ENCODE assay signal across 8 cellular contexts in genomic region chr2:201157694-201158093, GRCh38. TPM values are rescaled to one million over a fixed set of nuclear protein-coding genes. Genes with fewer than 3 reads are reported as not detected.
DNase-seq lines count a peak whose midpoint lies in the region; ATAC-seq and TF ChIP-seq lines count a peak whose summit lies in the region.

No MANE protein-coding gene starts in this region.

- no peaks in the 10 kb centered on the region for H3K9me3 Mint-ChIP-seq in HFFc6

- peaks cover 72% of the 10 kb centered on the region for H3K36me3 ChIP-seq in OCI-LY3 (replicated peaks; ENCODE audit: low read depth, low read length)
- H3K36me3 ChIP-seq in gastrocnemius medialis = peaks cover 10 to 96% of the 10 kb centered on the region in 2 donors

- no peak for ATAC-seq in gastrocnemius medialis

- H3K9me3 ChIP-seq in OCI-LY3 (ENCODE audit: insufficient read depth, low read length) = 0 out of 2 replicates have a peak, but pooled peaks cover under 1% of the 10 kb centered on the region
- no peaks in the 10 kb centered on the region for H3K9me3 ChIP-seq in gastrocnemius medialis

- in situ Hi-C loops in gastrocnemius medialis (cut with MboI; ENCODE audit: low sequenced_read_pairs in 4 of 4) = no loop called here

- peak overlapping the region; percentile 27; the same call in 1 of the 2 replicates for H3K4me3 ChIP-seq in OCI-LY3 (ENCODE audit: low read length)
- no peak overlapping the region for H3K4me3 ChIP-seq in gastrocnemius medialis

- H2AFZ ChIP-seq in OCI-LY3 (ENCODE audit: low read depth, low read length) = no peak overlapping the region

- H3K36me3 Mint-ChIP-seq in HFFc6 (ENCODE audit: low read depth) = peaks cover 49% of the 10 kb centered on the region

- H3K9ac ChIP-seq in OCI-LY3 (ENCODE audit: low read length) = peak overlapping the region; percentile 50

- peaks cover 3% of the 10 kb centered on the region for H3K27me3 Mint-ChIP-seq in HFFc6 (ENCODE audit: insufficient read depth)

- H4K20me1 ChIP-seq in OCI-LY3 (ENCODE audit: insufficient read depth, low read length) = peaks cover 41% of the 10 kb centered on the region

- no peaks in the 10 kb centered on the region for H3K27me3 ChIP-seq in OCI-LY3 (ENCODE audit: low read depth, low read length)
- H3K27me3 ChIP-seq in gastrocnemius medialis = no peaks in the 10 kb centered on the region

- H3K79me2 ChIP-seq in OCI-LY3 (ENCODE audit: low read length) = peaks cover 79% of the 10 kb centered on the region

- DNase-seq in EH (ENCODE audit: low read depth) (peak; percentile 46), HFFc6 (peak; percentile 58), erythroblast (lab: John Stamatoyannopoulos, UW) (peak; percentile 44 to 49), gastrocnemius medialis (no peak), NCI-H2171 (lab: John Stamatoyannopoulos, UW) (no peak), DMS79 treated with DMSO at 0.1 percent for 48 hours (lab: John Stamatoyannopoulos, UW) (no peak)
- DNase-seq in central memory CD4-positive, alpha-beta T cell = no peak

- H3K27ac ChIP-seq in OCI-LY3 (ENCODE audit: low read length) (peak overlapping the region; percentile 94), gastrocnemius medialis (peak overlapping the region; percentile 43 to 81 (median 53))

- peaks cover 30% of the 10 kb centered on the region for H3K4me1 Mint-ChIP-seq in HFFc6 (ENCODE audit: low read depth)

- peak overlapping the region; percentile 76 for H3K27ac Mint-ChIP-seq in HFFc6

- H3K4me1 ChIP-seq in OCI-LY3 (ENCODE audit: low read length) = peaks cover 52% of the 10 kb centered on the region
- H3K4me1 ChIP-seq in gastrocnemius medialis = peaks cover 10 to 32% of the 10 kb centered on the region in 2 donors

- no peak for TF ChIP-seq POLR2A in erythroblast (IDR thresholded peaks at IDR 0.05; ENCODE audit: low read length)
- TF ChIP-seq POLR2A in gastrocnemius medialis (IDR thresholded peaks at IDR 0.05) = no peak

- peak overlapping the region; percentile 58 for H3K4me2 ChIP-seq in OCI-LY3 (ENCODE audit: low read length)

- intact Hi-C loops in gastrocnemius medialis (cut with DNase I; ENCODE audit: low total_unique reads) = no loop called here

- TF ChIP-seq CTCF in HFFc6 (IDR thresholded peaks at IDR 0.05) (no peak), OCI-LY3 (IDR thresholded peaks at IDR 0.05; ENCODE audit: low read depth, low read length) (no peak), gastrocnemius medialis (IDR thresholded peaks at IDR 0.05 in 4 of 5, conservative IDR thresholded peaks at IDR 0.05 in 1 of 5) (no peak)

- H3K4me3 Mint-ChIP-seq in HFFc6 = peak overlapping the region; percentile 11; the same call in 1 of the 2 replicates

RNA-seq across cellular contexts. Expression of gene CASP10, which starts 25.2 kb away (rescaled TPM):
- total RNA-seq in HFFc6 (2021; fragmentation: NEBNext Ultra II Directional; extraction: Animal tissue kit (Norgen Biotek cat#: 25700)) = 1 to 10 TPM in 4 of 6 experiments, under 1 TPM in 2; 0.36 to 1.9 (median 1.6) TPM
- 1 to 10 TPM; 2.4 to 7.3 (median 3.6) TPM for total RNA-seq in gastrocnemius medialis

RNA-seq across cellular contexts. Expression of gene CFLAR, which starts 41.7 kb away (rescaled TPM):
- total RNA-seq in HFFc6 (2021; fragmentation: NEBNext Ultra II Directional; extraction: Animal tissue kit (Norgen Biotek cat#: 25700)) = 10 to 100 TPM; 56.0 to 65.1 (median 59.1) TPM
- 100 to 1,000 TPM; 298 to 491 (median 352) TPM for total RNA-seq in gastrocnemius medialis

Comparison
In these comparisons a context has a peak if more than half of its experiments do, and no peak if none do; other contexts are left out.
1. DNase-seq: peak in EH (single experiment), HFFc6 (single experiment) and erythroblast (2 of 2); none in gastrocnemius medialis (0 of 2), central memory CD4-positive, alpha-beta T cell (single experiment), NCI-H2171 (single experiment) and DMS79 treated with DMSO at 0.1 percent for 48 hours (single experiment).
2. RNA of gene CFLAR, which starts 41.7 kb away (total RNA-seq): 298 to 491 TPM in gastrocnemius medialis; 56.0 to 65.1 TPM in HFFc6; every median in the first group is over 4 times any median in the second.